In genomic region chr9:104903609-104904008, GRCh38 we compare ENCODE assay signal across 16 cellular contexts. TPM values are rescaled to one million over a fixed set of nuclear protein-coding genes. Genes with fewer than 3 reads are reported as not detected.
A peak's percentile ranks its signal among the peaks of the same experiment; 100 is the strongest.
DNase-seq lines count a peak whose midpoint lies in the region; ATAC-seq and TF ChIP-seq lines count a peak whose summit lies in the region.
"Had no signal": no experiment of that assay in that cellular context is flagged by ENCODE, and none has a peak within 500 bp of the region (broad histone marks: within the 10 kb centered on the region; RNA-seq: fewer than 3 reads in every experiment).

No MANE protein-coding gene starts in this region.

- ATAC-seq in GM21529 (IDR thresholded peaks at IDR 0.05; ENCODE audit: unreplicated experiment) = no peak
- ATAC-seq: heart right ventricle, Panc1, psoas muscle, T-cell had no signal

- TF ChIP-seq CTCF in neural progenitor cell (IDR thresholded peaks at IDR 0.05) = no peak

- no peak overlapping the region for H2BK12ac ChIP-seq in neuronal stem cell (ENCODE audit: low read length)

- no peak overlapping the region for H3K27ac Mint-ChIP-seq in neural progenitor cell
- H3K27ac Mint-ChIP-seq: activated B cell treated with CpG ODN at 0.5 μM for 24 hours; activated T-helper 2 cell treated with anti-CD3 and anti-CD28 coated beads, Interferon-gamma antibody, Interleukin-2, Interleukin-4, amounts not matched to agents 10 μg/mL and 5 μg/mL and 100 μg/mL, durations not matched to agents 14 hours and 24 hours and 36 hours; T-cell had no signal

- no peak overlapping the region for H2AK5ac ChIP-seq in neuronal stem cell (ENCODE audit: low read depth, low read length)

- H3K14ac ChIP-seq in neuronal stem cell (ENCODE audit: low read length) = no peak overlapping the region

- no peak overlapping the region for H3K4me3 Mint-ChIP-seq in neural progenitor cell
- H3K4me3 Mint-ChIP-seq: activated B cell treated with CpG ODN at 0.5 μM for 24 hours, T-cell had no signal

- H3K4me1 ChIP-seq in SJSA1 (replicated peaks) = peaks cover 46% of the 10 kb centered on the region
- H3K4me1 ChIP-seq in neuronal stem cell (ENCODE audit: control insufficient read depth in 2 of 2, insufficient read depth in 1 of 2, low read depth in 1 of 2, low read length in 2 of 2) = peaks cover 3 to 10% of the 10 kb centered on the region in 2 donors
- peaks cover 40% of the 10 kb centered on the region for H3K4me1 ChIP-seq in neural progenitor cell
- H3K4me1 ChIP-seq: colonic mucosa had no signal

- no peak overlapping the region for H2BK5ac ChIP-seq in neuronal stem cell (ENCODE audit: low read length)

- DNase-seq in ELF-1 (ENCODE audit: low read depth, low spot score) = peak; percentile 37
- DNase-seq in SJSA1 (ENCODE audit: low read depth in 1 of 2, low spot score in 2 of 2) = peak; percentile 56 to 62
- DNase-seq in fibroblast of peridontal ligament (ENCODE audit: extremely low read depth) = peak; percentile 21
- no peak for DNase-seq in neuronal stem cell (ENCODE audit: low spot score)
- DNase-seq in DMS53 treated with DMSO at 0.1 percent for 48 hours (lab: John Stamatoyannopoulos, UW; ENCODE audit: unreplicated experiment) = no peak
- DNase-seq in neural progenitor cell (ENCODE audit: low spot score) = no peak
- no peak for DNase-seq in pons (ENCODE audit: low spot score)
- DNase-seq: activated B cell treated with CpG ODN at 0.5 μM for 24 hours, colonic mucosa, heart right ventricle, NCI-H187, psoas muscle, T-cell had no signal

- peaks cover under 1% of the 10 kb centered on the region for H3K27me3 Mint-ChIP-seq in neural progenitor cell (ENCODE audit: insufficient read depth, low read depth)
- H3K27me3 Mint-ChIP-seq: activated B cell treated with CpG ODN at 0.5 μM for 24 hours, T-cell had no signal

- no peak overlapping the region for H4K8ac ChIP-seq in neuronal stem cell (ENCODE audit: low read depth, low read length)

- peaks cover 49% of the 10 kb centered on the region for H4K20me1 ChIP-seq in neural progenitor cell (ENCODE audit: low read depth)

- H3K36me3 ChIP-seq in SJSA1 (0 out of 2 replicates have a peak, but pooled peaks cover 2% of the 10 kb centered on the region), neuronal stem cell (replicated peaks in 1 of 2; ENCODE audit: control insufficient read depth in 2 of 2, insufficient read depth in 2 of 2, low read length in 2 of 2) (peaks cover 2 to 49% of the 10 kb centered on the region in 2 donors), neural progenitor cell (no peaks in the 10 kb centered on the region)
- H3K36me3 ChIP-seq: colonic mucosa had no signal

- no peak overlapping the region for H3K4ac ChIP-seq in neuronal stem cell (ENCODE audit: low read length)

- H2BK120ac ChIP-seq in neuronal stem cell (ENCODE audit: low read depth, low read length) = no peak overlapping the region

- peaks cover under 1% of the 10 kb centered on the region for H3K36me3 Mint-ChIP-seq in neural progenitor cell

- no peaks in the 10 kb centered on the region for H3K9me3 ChIP-seq in SJSA1 (replicated peaks)
- H3K9me3 ChIP-seq in neuronal stem cell (replicated peaks in 1 of 2; ENCODE audit: control insufficient read depth in 2 of 2, insufficient read depth in 1 of 2, low read depth in 1 of 2, low read length in 2 of 2) = no peaks in the 10 kb centered on the region
- no peaks in the 10 kb centered on the region for H3K9me3 ChIP-seq in neural progenitor cell (ENCODE audit: low read depth)
- H3K9me3 ChIP-seq: colonic mucosa, heart right ventricle, psoas muscle had no signal

- peaks cover 2% of the 10 kb centered on the region for H3K79me1 ChIP-seq in neuronal stem cell (ENCODE audit: low read depth, low read length)

- H3K4me2 ChIP-seq in neuronal stem cell (ENCODE audit: insufficient read depth, low read length, poor library complexity, severe bottlenecking) (no peak overlapping the region), neural progenitor cell (no peak overlapping the region)

- WGBS in neuronal stem cell (ENCODE audit: extremely low coverage in 2 of 2, insufficient read length in 2 of 2, insufficient replicate concordance in 1 of 2), 2 donors = no CpG with 5 or more reads among the region's 8 CpGs

- H3K27me3 ChIP-seq in SJSA1 (replicated peaks) = no peaks in the 10 kb centered on the region
- H3K27me3 ChIP-seq in neuronal stem cell (ENCODE audit: control insufficient read depth in 3 of 3, insufficient read depth in 3 of 3, low read depth in 1 of 3, low read length in 3 of 3) = no peaks in the 10 kb centered on the region
- no peaks in the 10 kb centered on the region for H3K27me3 ChIP-seq in neural progenitor cell
- H3K27me3 ChIP-seq: colonic mucosa, heart right ventricle had no signal

- H4K91ac ChIP-seq in neuronal stem cell (ENCODE audit: low read depth, low read length, poor library complexity) = no peak overlapping the region

- H2BK15ac ChIP-seq in neuronal stem cell (ENCODE audit: low read length) = no peak overlapping the region

- H3K27ac ChIP-seq in SJSA1 (peak overlapping the region; percentile 36), neuronal stem cell (replicated peaks; ENCODE audit: low read length) (no peak overlapping the region), neural progenitor cell (no peak overlapping the region)
- H3K27ac ChIP-seq: colonic mucosa, heart right ventricle, psoas muscle had no signal

- H3K9me3 Mint-ChIP-seq in neural progenitor cell = no peaks in the 10 kb centered on the region
- H3K9me3 Mint-ChIP-seq: activated B cell treated with CpG ODN at 0.5 μM for 24 hours; activated T-helper 2 cell treated with anti-CD3 and anti-CD28 coated beads, Interferon-gamma antibody, Interleukin-2, Interleukin-4, amounts not matched to agents 10 μg/mL and 5 μg/mL and 100 μg/mL, durations not matched to agents 14 hours and 24 hours and 36 hours; T-cell had no signal

- H3K79me2 ChIP-seq in neural progenitor cell (ENCODE audit: low read depth) = peaks cover 30% of the 10 kb centered on the region

- H3K18ac ChIP-seq in neuronal stem cell (ENCODE audit: low read length) = peak overlapping the region; percentile 23

- H3K23ac ChIP-seq in neuronal stem cell (ENCODE audit: low read depth, low read length, poor library complexity) = no peak overlapping the region

- H3K4me1 Mint-ChIP-seq in neural progenitor cell = peaks cover 4% of the 10 kb centered on the region

- H2AFZ ChIP-seq in neuronal stem cell (ENCODE audit: low read length) (no peak overlapping the region), neural progenitor cell (replicated peaks) (no peak overlapping the region)

- no peak overlapping the region for H3K9ac ChIP-seq in neuronal stem cell (ENCODE audit: low read depth, low read length, poor library complexity)
- H3K9ac ChIP-seq in neural progenitor cell = no peak overlapping the region

- H3F3A ChIP-seq in neural progenitor cell (ENCODE audit: low read depth) = no peaks in the 10 kb centered on the region

- H3K4me3 ChIP-seq in SJSA1 = 0 out of 2 replicates have a peak overlapping the region, but pooled peaks have one; percentile 4
- H3K4me3 ChIP-seq in neuronal stem cell (ENCODE audit: low read length in 2 of 2) = no peak overlapping the region
- H3K4me3 ChIP-seq in neural progenitor cell = no peak overlapping the region
- H3K4me3 ChIP-seq: colonic mucosa, heart right ventricle, psoas muscle had no signal

RNA-seq across cellular contexts. Expression of gene ABCA1, which starts 24.3 kb away (rescaled TPM):
- 4.7 and 8.9 TPM in 2 replicates for total RNA-seq in SJSA1 (2014; rRNA removed; shearing (Covaris generic))
- polyA plus RNA-seq in neuronal stem cell (2013, experiment 1 of 2) = 8.1 TPM
- 8.2 TPM for polyA plus RNA-seq in neuronal stem cell (2013, experiment 2 of 2)
- total RNA-seq in neural progenitor cell (ENCODE audit: low replicate concordance) = 28.2 and 32.4 TPM in 2 replicates

Comparison
In these comparisons a context has a peak if more than half of its experiments do, and no peak if none do; other contexts are left out.
1. DNase-seq: peak in ELF-1 (single experiment), SJSA1 (2 of 2) and fibroblast of peridontal ligament (single experiment); none in neuronal stem cell (single experiment), DMS53 treated with DMSO at 0.1 percent for 48 hours (single experiment), neural progenitor cell (single experiment) and pons (single experiment).